Comparison of ENCODE assay signal across 15 cellular contexts in genomic region chr14:21219120-21219519, GRCh38. TPM values are rescaled to one million over a fixed set of nuclear protein-coding genes. Genes with fewer than 3 reads are reported as not detected.
DNase-seq lines count a peak whose midpoint lies in the region; ATAC-seq and TF ChIP-seq lines count a peak whose summit lies in the region.
"Had no signal": no experiment of that assay in that cellular context is flagged by ENCODE, and none has a peak within 500 bp of the region (broad histone marks: within the 10 kb centered on the region; RNA-seq: fewer than 3 reads in every experiment).

No MANE protein-coding gene starts in this region.

- H3K79me2 ChIP-seq in mammary epithelial cell (ENCODE audit: insufficient read depth, low read length), result peaks cover 99% of the 10 kb centered on the region
- peaks cover 100% of the 10 kb centered on the region for H3K79me2 ChIP-seq in SK-N-SH (ENCODE audit: insufficient read depth)

- in situ Hi-C loops in mammary epithelial cell (cut with MboI; ENCODE audit: low sequenced_read_pairs in 2 of 2), result no loop called here

- intact Hi-C loops in MCF 10A (cut with micrococcal nuclease) (no loop called here), mammary epithelial cell (cut with micrococcal nuclease) (no loop called here)

- TF ChIP-seq CTCF in MCF 10A (IDR thresholded peaks at IDR 0.05; ENCODE audit: unreplicated experiment) (no peak), mammary epithelial cell (conservative IDR thresholded peaks at IDR 0.05 in 1 of 2, IDR thresholded peaks at IDR 0.05 in 1 of 2; ENCODE audit: extremely low read depth in 1 of 2, insufficient read depth in 1 of 2, low read depth in 1 of 2, low read length in 2 of 2) (no peak), SK-N-SH (IDR thresholded peaks at IDR 0.05) (no peak)

- H3K36me3 ChIP-seq in mammary epithelial cell (ENCODE audit: insufficient read depth, low read length), result peaks cover 51% of the 10 kb centered on the region
- H3K36me3 ChIP-seq in SK-N-SH (replicated peaks in 1 of 2; ENCODE audit: control insufficient read depth in 1 of 2, insufficient read depth in 2 of 2, low read length in 1 of 2), result peaks cover 48 to 84% of the 10 kb centered on the region in 2 experiments

- peak overlapping the region; percentile 74 for H3K27ac Mint-ChIP-seq in MCF 10A (ENCODE audit: low read depth, unreplicated experiment)
- peak overlapping the region; percentile 59 for H3K27ac Mint-ChIP-seq in stimulated activated naive B cell treated with anti-CD40 and anti-IgM and Interleukin-4, amounts not matched to agents 10 μg/mL and 1 μg/mL and 100 μg/mL, for 72 hours
- H3K27ac Mint-ChIP-seq: activated B cell treated with CpG ODN at 0.5 μM for 24 hours had no signal

- no peak overlapping the region for H3K9ac ChIP-seq in mammary epithelial cell (ENCODE audit: insufficient read depth, low read length)
- no peak overlapping the region for H3K9ac ChIP-seq in SK-N-SH

- dilution Hi-C loops in mammary epithelial cell (cut with HindIII; ENCODE audit: low sequenced_read_pairs), result no loop called here

- no peaks in the 10 kb centered on the region for H3K27me3 Mint-ChIP-seq in MCF 10A (ENCODE audit: insufficient read depth, unreplicated experiment)
- no peaks in the 10 kb centered on the region for H3K27me3 Mint-ChIP-seq in stimulated activated naive B cell treated with anti-CD40 and anti-IgM and Interleukin-4, amounts not matched to agents 10 μg/mL and 1 μg/mL and 100 μg/mL, for 72 hours
- H3K27me3 Mint-ChIP-seq: activated B cell treated with CpG ODN at 0.5 μM for 24 hours had no signal

- no peak overlapping the region for H2AFZ ChIP-seq in mammary epithelial cell (ENCODE audit: low read depth, low read length)
- no peak overlapping the region for H2AFZ ChIP-seq in SK-N-SH (ENCODE audit: low read depth)

- peaks cover 99% of the 10 kb centered on the region for H3K36me3 Mint-ChIP-seq in MCF 10A (ENCODE audit: insufficient read depth, unreplicated experiment)
- H3K36me3 Mint-ChIP-seq in stimulated activated naive B cell treated with anti-CD40 and anti-IgM and Interleukin-4, amounts not matched to agents 10 μg/mL and 1 μg/mL and 100 μg/mL, for 72 hours, result peaks cover 49 to 62% of the 10 kb centered on the region in 2 donors

- no peak for ATAC-seq in stimulated activated naive B cell treated with anti-CD40 and anti-IgM and Interleukin-4, amounts not matched to agents 10 μg/mL and 1 μg/mL and 100 μg/mL, for 72 hours (replicated peaks)
- no peak for ATAC-seq in GM21737 (IDR thresholded peaks at IDR 0.05; ENCODE audit: unreplicated experiment)

- no peak for TF ChIP-seq RAD21 in SK-N-SH (IDR thresholded peaks at IDR 0.05; ENCODE audit: low read length)

- CTCF ChIA-PET in MCF 10A (lab: Yijun Ruan, JAX) (interaction anchor here (0.7 kb wide), 1 partner anchor 162 kb away, joined by 4 read pairs; no protein-coding TSS in a partner anchor), mammary epithelial cell (lab: Charles Lee; ENCODE audit: low non-redundant PET) (no interaction called here), SK-N-SH (lab: Yijun Ruan, JAX) (no interaction called here)

- H3K27ac ChIP-seq in mammary epithelial cell (ENCODE audit: insufficient read depth, low read depth, low read length) (no peak overlapping the region), SK-N-SH (ENCODE audit: low read depth in 2 of 2, low read length in 1 of 2) (peak overlapping the region; percentile 5 to 67; a peak in 3 of 4 replicates), epithelial cell of prostate (peak overlapping the region; percentile 69)
- H3K27ac ChIP-seq: HL-60 had no signal

- no peaks in the 10 kb centered on the region for H3K27me3 ChIP-seq in mammary epithelial cell (ENCODE audit: insufficient read depth, low read length)
- no peaks in the 10 kb centered on the region for H3K27me3 ChIP-seq in SK-N-SH (ENCODE audit: insufficient read depth)

- peaks cover 30% of the 10 kb centered on the region for H3K4me1 ChIP-seq in mammary epithelial cell (ENCODE audit: insufficient read depth, low read length)
- H3K4me1 ChIP-seq in SK-N-SH (ENCODE audit: control insufficient read depth in 1 of 2, insufficient read depth in 2 of 2, low read depth in 1 of 2, low read length in 1 of 2), result peaks cover 0 to 24% of the 10 kb centered on the region in 2 experiments; a peak in 3 of 4 replicates

- no peak for TF ChIP-seq EP300 in SK-N-SH (IDR thresholded peaks at IDR 0.05; ENCODE audit: borderline replicate concordance in 1 of 2, low read depth in 1 of 2, low read length in 1 of 2)

- no peak for DNase-seq in MCF 10A (ENCODE audit: unreplicated experiment)
- DNase-seq in mammary epithelial cell, result no peak
- no peak for DNase-seq in SK-N-SH
- DNase-seq in epithelial cell of prostate (ENCODE audit: low read depth, low spot score), result no peak
- no peak for DNase-seq in stimulated activated naive B cell treated with anti-CD40 and anti-IgM and Interleukin-4, amounts not matched to agents 10 μg/mL and 1 μg/mL and 100 μg/mL, for 72 hours
- no peak for DNase-seq in cerebellar cortex (ENCODE audit: low spot score)
- DNase-seq in stimulated activated naive CD4-positive, alpha-beta T cell treated with Interleukin-2 at 50 U/mL for 16 hours (lab: John Stamatoyannopoulos, UW), result no peak
- DNase-seq: activated B cell treated with CpG ODN at 0.5 μM for 24 hours, DMS79 treated with DMSO at 0.1 percent for 48 hours, Karpas-422, NCI-H1417 treated with DMSO at 0.1 percent for 48 hours, small intestine had no signal

- WGBS in mammary epithelial cell (ENCODE audit: low coverage, missing lambda C conversion rate), result 95% methylated on average over 2 of the region's 2 CpGs
- 86% methylated on average over 2 of the region's 2 CpGs for WGBS in SK-N-SH (ENCODE audit: low lambda C conversion rate)

- H3K4me2 ChIP-seq in mammary epithelial cell (ENCODE audit: insufficient read depth, low read depth, low read length) (no peak overlapping the region), SK-N-SH (no peak overlapping the region)

- H3K9me3 Mint-ChIP-seq in MCF 10A (ENCODE audit: unreplicated experiment), result no peaks in the 10 kb centered on the region
- H3K9me3 Mint-ChIP-seq in stimulated activated naive B cell treated with anti-CD40 and anti-IgM and Interleukin-4, amounts not matched to agents 10 μg/mL and 1 μg/mL and 100 μg/mL, for 72 hours, result no peaks in the 10 kb centered on the region
- H3K9me3 Mint-ChIP-seq: activated B cell treated with CpG ODN at 0.5 μM for 24 hours had no signal

- no peaks in the 10 kb centered on the region for H3K9me3 ChIP-seq in mammary epithelial cell (replicated peaks; ENCODE audit: insufficient read depth, low read length)
- H3K9me3 ChIP-seq in SK-N-SH, result no peaks in the 10 kb centered on the region

- POLR2A ChIA-PET in MCF 10A (lab: Yijun Ruan, JAX) (interaction anchor here (0.7 to 1.1 kb wide), 2 partner anchors 42 to 114 kb away, joined by 3 read pairs; no protein-coding TSS in a partner anchor), SK-N-SH (lab: Yijun Ruan, JAX) (no interaction called here)

- H3K4me3 Mint-ChIP-seq in MCF 10A (ENCODE audit: unreplicated experiment), result no peak overlapping the region
- no peak overlapping the region for H3K4me3 Mint-ChIP-seq in stimulated activated naive B cell treated with anti-CD40 and anti-IgM and Interleukin-4, amounts not matched to agents 10 μg/mL and 1 μg/mL and 100 μg/mL, for 72 hours
- H3K4me3 Mint-ChIP-seq: activated B cell treated with CpG ODN at 0.5 μM for 24 hours had no signal

- H3K4me3 ChIP-seq in mammary epithelial cell (replicated peaks in 1 of 3; ENCODE audit: insufficient read depth in 1 of 3, low read depth in 2 of 3, low read length in 3 of 3) (no peak overlapping the region), SK-N-SH (ENCODE audit: low read depth in 2 of 2, low read length in 1 of 2) (no peak overlapping the region)
- H3K4me3 ChIP-seq: lung had no signal

- peaks cover 27% of the 10 kb centered on the region for H3K4me1 Mint-ChIP-seq in MCF 10A (ENCODE audit: insufficient read depth, unreplicated experiment)
- peaks cover 39 to 75% of the 10 kb centered on the region in 2 donors for H3K4me1 Mint-ChIP-seq in stimulated activated naive B cell treated with anti-CD40 and anti-IgM and Interleukin-4, amounts not matched to agents 10 μg/mL and 1 μg/mL and 100 μg/mL, for 72 hours

- H3F3A ChIP-seq in SK-N-SH (replicated peaks; ENCODE audit: insufficient read depth), result peaks cover 58% of the 10 kb centered on the region

- BruUV-seq in MCF 10A (replicated peaks; lab: Mats Ljungman, UMichigan), result no TSS peak
- BruUV-seq in mammary epithelial cell (replicated peaks; lab: Mats Ljungman, UMichigan), result no TSS peak

- H3K9me2 ChIP-seq in SK-N-SH, result no peaks in the 10 kb centered on the region

- peaks cover 27% of the 10 kb centered on the region for H4K20me1 ChIP-seq in mammary epithelial cell (ENCODE audit: insufficient read depth, low read length)
- peaks cover 100% of the 10 kb centered on the region for H4K20me1 ChIP-seq in SK-N-SH (ENCODE audit: insufficient read depth)

TF ChIP-seq in SK-N-SH, 30 proteins besides CTCF, POLR2A, EP300 and RAD21 (continues in another document):
- TF ChIP-seq RCOR1 (IDR thresholded peaks at IDR 0.05; ENCODE audit: low read length), result no peak
- no peak for TF ChIP-seq TCF12 (IDR thresholded peaks at IDR 0.05)
- no peak for TF ChIP-seq ZBTB33 (IDR thresholded peaks at IDR 0.05; ENCODE audit: borderline replicate concordance, low read depth)
- TF ChIP-seq CHD2 (IDR thresholded peaks at IDR 0.05; ENCODE audit: low read length, partially characterized antibody), result no peak
- TF ChIP-seq FOSL2 (IDR thresholded peaks at IDR 0.05; ENCODE audit: borderline replicate concordance, low read depth), result no peak
- no peak for TF ChIP-seq MEF2A (IDR thresholded peaks at IDR 0.05; ENCODE audit: borderline replicate concordance, low read depth)

RNA-seq across cellular contexts. Expression of gene HNRNPC, which starts 50.1 kb away (rescaled TPM):
- total RNA-seq in MCF 10A (2022) (882 and 1,027 TPM in 2 replicates), mammary epithelial cell (100 to 1,000 TPM; 471 to 576 TPM)
- polyA plus RNA-seq in mammary epithelial cell (484 TPM), SK-N-SH (2012; rRNA removed) (341 and 500 TPM in 2 replicates)
- 552 TPM for polyA minus RNA-seq in mammary epithelial cell
- polyA plus RNA-seq in SK-N-SH (2012; cell fraction: cytosol; rRNA removed), result 518 and 530 TPM in 2 replicates
- 151 and 267 TPM in 2 replicates for polyA plus RNA-seq in SK-N-SH (2012; cell fraction: nucleus; rRNA removed)
